In genomic region chr1:96236156-96236739, GRCh38 we compare ENCODE assay signal across 8 cellular contexts.
DNase-seq lines count a peak whose midpoint lies in the region; ATAC-seq and TF ChIP-seq lines count a peak whose summit lies in the region.

No MANE protein-coding gene starts in this region.

- TF ChIP-seq CTCF in smooth muscle cell (IDR thresholded peaks at IDR 0.05; ENCODE audit: borderline replicate concordance, insufficient read depth, poor library complexity, severe bottlenecking), result peak; percentile 66

- H3K79me2 ChIP-seq in smooth muscle cell (ENCODE audit: low read depth), result no peaks in the 10 kb centered on the region

- H3K4me2 ChIP-seq in smooth muscle cell, result no peak overlapping the region

- no peak overlapping the region for H2AFZ ChIP-seq in smooth muscle cell (ENCODE audit: low read depth)

- H3F3A ChIP-seq in smooth muscle cell (ENCODE audit: low read depth), result no peaks in the 10 kb centered on the region

- 31% methylated on average over 4 of the region's 4 CpGs for WGBS in smooth muscle cell (ENCODE audit: low lambda C conversion rate)

- no peaks in the 10 kb centered on the region for H3K36me3 ChIP-seq in smooth muscle cell (ENCODE audit: low read depth)

- no peak overlapping the region for H3K4me3 ChIP-seq in smooth muscle cell

- no peaks in the 10 kb centered on the region for H4K20me1 ChIP-seq in smooth muscle cell (ENCODE audit: low read depth)

- no peak overlapping the region for H3K27ac ChIP-seq in smooth muscle cell (ENCODE audit: low read depth)

- DNase-seq in AG20443 (ENCODE audit: low spot score), result peak; percentile 35
- DNase-seq in NCI-H1105 (lab: John Stamatoyannopoulos, UW), result peak; percentile 29
- DNase-seq in UCSD-AML1 (lab: John Stamatoyannopoulos, UW; ENCODE audit: unreplicated experiment), result peak; percentile 9
- DNase-seq in glomerular visceral epithelial cell (ENCODE audit: extremely low spot score), result peak; percentile 68
- no peak for DNase-seq in smooth muscle cell (lab: John Stamatoyannopoulos, UW; ENCODE audit: unreplicated experiment)
- DNase-seq in effector CD8-positive, alpha-beta T cell (lab: John Stamatoyannopoulos, UW), result no peak

- no peaks in the 10 kb centered on the region for H3K27me3 ChIP-seq in smooth muscle cell (ENCODE audit: low read depth)

- H3K4me1 ChIP-seq in smooth muscle cell (ENCODE audit: low read depth), result no peaks in the 10 kb centered on the region

- no peaks in the 10 kb centered on the region for H3K9me3 ChIP-seq in smooth muscle cell (replicated peaks; ENCODE audit: low read depth)

- ATAC-seq in GM18519 (IDR thresholded peaks at IDR 0.05; ENCODE audit: low FRiP score, unreplicated experiment) (peak; percentile 64), HG02571 (IDR thresholded peaks at IDR 0.05; ENCODE audit: unreplicated experiment) (no peak)

- H3K9ac ChIP-seq in smooth muscle cell (ENCODE audit: low read depth), result no peak overlapping the region

Comparison
In these comparisons a context has a peak if more than half of its experiments do, and no peak if none do; other contexts are left out.
1. DNase-seq: peak in AG20443 (single experiment), NCI-H1105 (single experiment), UCSD-AML1 (single experiment) and glomerular visceral epithelial cell (single experiment); none in smooth muscle cell (single experiment) and effector CD8-positive, alpha-beta T cell (single experiment).